ENCODE assay signal across 22 cellular contexts in genomic region chr5:72326298-72326649, GRCh38. TPM values are rescaled to one million over a fixed set of nuclear protein-coding genes. Genes with fewer than 3 reads are reported as not detected.
DNase-seq lines count a peak whose midpoint lies in the region; ATAC-seq and TF ChIP-seq lines count a peak whose summit lies in the region.
"Had no signal": no experiment of that assay in that cellular context is flagged by ENCODE, and none has a peak within 500 bp of the region (broad histone marks: within the 10 kb centered on the region; RNA-seq: fewer than 3 reads in every experiment).

No MANE protein-coding gene starts in this region.

- CTCF ChIA-PET in MCF 10A (lab: Yijun Ruan, JAX) (no interaction called here), mammary epithelial cell (lab: Charles Lee; ENCODE audit: low non-redundant PET) (no interaction called here)

- H3K27ac Mint-ChIP-seq in MCF 10A (ENCODE audit: low read depth, unreplicated experiment), result peak overlapping the region; percentile 70
- H3K27ac Mint-ChIP-seq in nephron progenitor cell, result no peak overlapping the region
- H3K27ac Mint-ChIP-seq: activated CD4-positive, alpha-beta T cell treated with anti-CD3 and anti-CD28 coated beads, Interleukin-2, amount 10 ng/mL, durations not matched to agents 7 days and 5 days; CD4-positive, CD25-positive, alpha-beta regulatory T cell; dendritic cell treated with granulocyte-macrophage colony-stimulating factor and Interleukin-4, amounts not matched to agents 40 ng/mL and 50 ng/mL, for 4 days had no signal

- no peaks in the 10 kb centered on the region for H4K20me1 ChIP-seq in mammary epithelial cell (ENCODE audit: insufficient read depth, low read length)

- H3K4me1 ChIP-seq in mammary epithelial cell (ENCODE audit: insufficient read depth, low read length) (peaks cover 20% of the 10 kb centered on the region), RWPE2 (ENCODE audit: insufficient read depth, poor library complexity, severe bottlenecking) (peaks cover 12% of the 10 kb centered on the region), esophagus squamous epithelium (peaks cover 0 to 42% (median 8%) of the 10 kb centered on the region in 3 donors), thyroid gland (peaks cover 8 to 11% of the 10 kb centered on the region in 2 donors)
- H3K4me1 ChIP-seq: testis had no signal

- 100% methylated on average over 2 of the region's 2 CpGs for WGBS in mammary epithelial cell (ENCODE audit: low coverage, missing lambda C conversion rate)
- WGBS in esophagus squamous epithelium, 2 donors, result 61 to 70% methylated on average over 2 of the region's 2 CpGs
- whole genome bisulfite sequencing in thyroid gland, 2 donors, result 93 to 96% methylated on average over 2 of the region's 2 CpGs

- H3K4me1 Mint-ChIP-seq in MCF 10A (ENCODE audit: insufficient read depth, unreplicated experiment) (peaks cover 46% of the 10 kb centered on the region), nephron progenitor cell (peaks cover 11% of the 10 kb centered on the region)
- H3K4me1 Mint-ChIP-seq: immature natural killer cell had no signal

- peaks cover 12% of the 10 kb centered on the region for H3K36me3 ChIP-seq in mammary epithelial cell (ENCODE audit: insufficient read depth, low read length)
- H3K36me3 ChIP-seq in RWPE2 (ENCODE audit: low read depth), result peaks cover 78% of the 10 kb centered on the region
- H3K36me3 ChIP-seq in esophagus squamous epithelium, result peaks cover 0 to 76% (median 0%) of the 10 kb centered on the region in 3 donors
- H3K36me3 ChIP-seq in thyroid gland, result peaks cover 0 to 2% of the 10 kb centered on the region in 2 donors

- no peak overlapping the region for H3K4me2 ChIP-seq in mammary epithelial cell (ENCODE audit: insufficient read depth, low read depth, low read length)

- dilution Hi-C loops in mammary epithelial cell (cut with HindIII; ENCODE audit: low sequenced_read_pairs), result no loop called here

- BruUV-seq in MCF 10A (replicated peaks; lab: Mats Ljungman, UMichigan), result no TSS peak
- BruUV-seq in mammary epithelial cell (replicated peaks; lab: Mats Ljungman, UMichigan), result no TSS peak

- no peak for TF ChIP-seq CTCF in MCF 10A (IDR thresholded peaks at IDR 0.05; ENCODE audit: unreplicated experiment)
- no peak for TF ChIP-seq CTCF in mammary epithelial cell (conservative IDR thresholded peaks at IDR 0.05 in 1 of 2, IDR thresholded peaks at IDR 0.05 in 1 of 2; ENCODE audit: extremely low read depth in 1 of 2, insufficient read depth in 1 of 2, low read depth in 1 of 2, low read length in 2 of 2)
- TF ChIP-seq CTCF in RWPE2 (IDR thresholded peaks at IDR 0.05; ENCODE audit: poor library complexity, severe bottlenecking), result no peak
- no peak for TF ChIP-seq CTCF in esophagus squamous epithelium (IDR thresholded peaks at IDR 0.05)
- no peak for TF ChIP-seq CTCF in thyroid gland (IDR thresholded peaks at IDR 0.05)
- no peak for TF ChIP-seq CTCF in nephron progenitor cell (IDR thresholded peaks at IDR 0.05)

- POLR2A ChIA-PET in MCF 10A (lab: Yijun Ruan, JAX), result interaction anchor here (0.7 to 1.5 kb wide), 5 partner anchors 16 to 548 kb away, joined by 3 to 4 read pairs (median 4); no protein-coding TSS in a partner anchor

- H3K79me2 ChIP-seq in mammary epithelial cell (ENCODE audit: insufficient read depth, low read length), result peaks cover 6% of the 10 kb centered on the region

- no peaks in the 10 kb centered on the region for H3K9me3 Mint-ChIP-seq in MCF 10A (ENCODE audit: unreplicated experiment)
- H3K9me3 Mint-ChIP-seq in nephron progenitor cell, result no peaks in the 10 kb centered on the region
- H3K9me3 Mint-ChIP-seq: activated CD4-positive, alpha-beta T cell treated with anti-CD3 and anti-CD28 coated beads, Interleukin-2, amount 10 ng/mL, durations not matched to agents 7 days and 5 days; CD4-positive, CD25-positive, alpha-beta regulatory T cell; dendritic cell treated with granulocyte-macrophage colony-stimulating factor and Interleukin-4, amounts not matched to agents 40 ng/mL and 50 ng/mL, for 4 days; immature natural killer cell had no signal

- H3K27me3 ChIP-seq in mammary epithelial cell (ENCODE audit: insufficient read depth, low read length) (no peaks in the 10 kb centered on the region), RWPE2 (ENCODE audit: insufficient read depth, poor library complexity, severe bottlenecking) (no peaks in the 10 kb centered on the region), esophagus squamous epithelium (no peaks in the 10 kb centered on the region), thyroid gland (no peaks in the 10 kb centered on the region)
- H3K27me3 ChIP-seq: cardiac muscle cell, testis, vagina had no signal

- H3K4me3 ChIP-seq in mammary epithelial cell (replicated peaks in 1 of 3; ENCODE audit: insufficient read depth in 1 of 3, low read depth in 2 of 3, low read length in 3 of 3), result no peak overlapping the region
- H3K4me3 ChIP-seq in RWPE2 (ENCODE audit: severe bottlenecking), result no peak overlapping the region
- H3K4me3 ChIP-seq in esophagus squamous epithelium, result no peak overlapping the region
- H3K4me3 ChIP-seq in thyroid gland (replicated peaks in 1 of 3), result no peak overlapping the region
- H3K4me3 ChIP-seq: cardiac muscle cell, psoas muscle, testis, vagina had no signal

- intact Hi-C loops in MCF 10A (cut with micrococcal nuclease), result no loop called here
- intact Hi-C loops in mammary epithelial cell (cut with micrococcal nuclease), result no loop called here
- intact Hi-C loops in esophagus squamous epithelium (cut with DNase I), result no loop called here
- intact Hi-C loops in thyroid gland (cut with DNase I), result no loop called here

- H3K4me3 Mint-ChIP-seq in MCF 10A (ENCODE audit: unreplicated experiment) (no peak overlapping the region), nephron progenitor cell (no peak overlapping the region)
- H3K4me3 Mint-ChIP-seq: activated CD4-positive, alpha-beta T cell treated with anti-CD3 and anti-CD28 coated beads, Interleukin-2, amount 10 ng/mL, durations not matched to agents 7 days and 5 days; CD4-positive, CD25-positive, alpha-beta regulatory T cell; dendritic cell treated with granulocyte-macrophage colony-stimulating factor and Interleukin-4, amounts not matched to agents 40 ng/mL and 50 ng/mL, for 4 days; immature natural killer cell had no signal

- no peak for TF ChIP-seq POLR2A in esophagus squamous epithelium (IDR thresholded peaks at IDR 0.05)
- no peak for TF ChIP-seq POLR2A in thyroid gland (IDR thresholded peaks at IDR 0.05)

- H3K27me3 Mint-ChIP-seq in MCF 10A (ENCODE audit: insufficient read depth, unreplicated experiment), result no peaks in the 10 kb centered on the region
- no peaks in the 10 kb centered on the region for H3K27me3 Mint-ChIP-seq in nephron progenitor cell (ENCODE audit: low read depth, poor library complexity)
- H3K27me3 Mint-ChIP-seq: activated CD4-positive, alpha-beta T cell treated with anti-CD3 and anti-CD28 coated beads, Interleukin-2, amount 10 ng/mL, durations not matched to agents 7 days and 5 days; CD4-positive, CD25-positive, alpha-beta regulatory T cell; dendritic cell treated with granulocyte-macrophage colony-stimulating factor and Interleukin-4, amounts not matched to agents 40 ng/mL and 50 ng/mL, for 4 days had no signal

- no peak for ATAC-seq in RWPE2 (ENCODE audit: low read depth)
- ATAC-seq: psoas muscle had no signal

- H2AFZ ChIP-seq in mammary epithelial cell (ENCODE audit: low read depth, low read length), result no peak overlapping the region

- no peaks in the 10 kb centered on the region for H3K9me3 ChIP-seq in mammary epithelial cell (replicated peaks; ENCODE audit: insufficient read depth, low read length)
- H3K9me3 ChIP-seq in RWPE2 (ENCODE audit: severe bottlenecking), result no peaks in the 10 kb centered on the region
- H3K9me3 ChIP-seq in esophagus squamous epithelium, result no peaks in the 10 kb centered on the region
- no peaks in the 10 kb centered on the region for H3K9me3 ChIP-seq in thyroid gland
- H3K9me3 ChIP-seq: psoas muscle, testis, vagina had no signal

- H3K36me3 Mint-ChIP-seq in MCF 10A (ENCODE audit: insufficient read depth, unreplicated experiment) (peaks cover 62% of the 10 kb centered on the region), nephron progenitor cell (ENCODE audit: low read depth) (peaks cover 66% of the 10 kb centered on the region)

- DNase-seq in MCF 10A (ENCODE audit: unreplicated experiment), result no peak
- no peak for DNase-seq in mammary epithelial cell
- DNase-seq in RWPE2 (ENCODE audit: low spot score), result no peak
- DNase-seq in esophagus squamous epithelium (lab: John Stamatoyannopoulos, UW), result no peak
- peak; percentile 30 to 36 for DNase-seq in thyroid gland
- no peak for DNase-seq in nephron progenitor cell
- DNase-seq in islet precursor cell, result no peak
- DNase-seq in stimulated activated naive CD4-positive, alpha-beta T cell (lab: John Stamatoyannopoulos, UW), result no peak
- DNase-seq: activated CD4-positive, alpha-beta T cell treated with anti-CD3 and anti-CD28 coated beads, Interleukin-2, amount 10 ng/mL, durations not matched to agents 7 days and 5 days; activated effector memory CD4-positive, alpha-beta T cell treated with anti-CD3 and anti-CD28 coated beads, Interleukin-2, amount 50 U/mL, for 16 hours; CD4-positive, CD25-positive, alpha-beta regulatory T cell; H7; immature natural killer cell; MM.1S; NCI-H1417 treated with DMSO at 0.1 percent for 48 hours; NCI-H82; psoas muscle; SHP77 treated with DMSO at 0.1 percent for 48 hours; testis had no signal

- in situ Hi-C loops in mammary epithelial cell (cut with MboI; ENCODE audit: low sequenced_read_pairs in 2 of 2), result no loop called here

- no peak overlapping the region for H3K9ac ChIP-seq in mammary epithelial cell (ENCODE audit: insufficient read depth, low read length)

- H3K27ac ChIP-seq in mammary epithelial cell (ENCODE audit: insufficient read depth, low read depth, low read length), result no peak overlapping the region
- H3K27ac ChIP-seq in RWPE2 (ENCODE audit: poor library complexity, severe bottlenecking), result peak overlapping the region; percentile 27
- H3K27ac ChIP-seq in esophagus squamous epithelium, result peak overlapping the region in 3 of 4 donors; percentile 23 to 54 (median 45)
- peak overlapping the region in 1 of 3 donors; percentile 37 for H3K27ac ChIP-seq in thyroid gland
- H3K27ac ChIP-seq: cardiac muscle cell, psoas muscle, testis, vagina had no signal

RNA-seq across cellular contexts. Expression of gene PTCD2, which starts 6.1 kb away (rescaled TPM):
- total RNA-seq in MCF 10A (2022) (20.3 and 20.6 TPM in 2 replicates), mammary epithelial cell (10 to 100 TPM; 12.5 to 19.4 TPM), esophagus squamous epithelium (1 to 10 TPM; 3.1 to 8.7 (median 5.7) TPM), thyroid gland (10 to 100 TPM in 3 of 4 donors, 1 to 10 TPM in 1; 7.8 to 15.9 (median 11.5) TPM)
- 9.9 TPM for polyA plus RNA-seq in mammary epithelial cell
- polyA minus RNA-seq in mammary epithelial cell, result 8.0 TPM

RNA-seq across cellular contexts. Expression of gene MRPS27, which starts 6.2 kb away (rescaled TPM):
- total RNA-seq in MCF 10A (2022), result 60.8 and 68.5 TPM in 2 replicates
- 10 to 100 TPM; 68.2 to 74.5 TPM for total RNA-seq in mammary epithelial cell
- 71.3 TPM for polyA plus RNA-seq in mammary epithelial cell
- 75.1 TPM for polyA minus RNA-seq in mammary epithelial cell
- 10 to 100 TPM; 33.7 to 60.0 (median 53.9) TPM for total RNA-seq in esophagus squamous epithelium
- total RNA-seq in thyroid gland, result 10 to 100 TPM; 71.4 to 86.1 (median 80.4) TPM

Comparison
In these comparisons a context has a peak if more than half of its experiments do, and no peak if none do; other contexts are left out.
1. DNase-seq: peak in thyroid gland (2 of 2); none in MCF 10A (single experiment), mammary epithelial cell (single experiment), RWPE2 (single experiment), esophagus squamous epithelium (single experiment), nephron progenitor cell (single experiment), islet precursor cell (single experiment) and stimulated activated naive CD4-positive, alpha-beta T cell (0 of 6).